8 cellular contexts compared by ENCODE assay signal in the genomic region with DNA sequence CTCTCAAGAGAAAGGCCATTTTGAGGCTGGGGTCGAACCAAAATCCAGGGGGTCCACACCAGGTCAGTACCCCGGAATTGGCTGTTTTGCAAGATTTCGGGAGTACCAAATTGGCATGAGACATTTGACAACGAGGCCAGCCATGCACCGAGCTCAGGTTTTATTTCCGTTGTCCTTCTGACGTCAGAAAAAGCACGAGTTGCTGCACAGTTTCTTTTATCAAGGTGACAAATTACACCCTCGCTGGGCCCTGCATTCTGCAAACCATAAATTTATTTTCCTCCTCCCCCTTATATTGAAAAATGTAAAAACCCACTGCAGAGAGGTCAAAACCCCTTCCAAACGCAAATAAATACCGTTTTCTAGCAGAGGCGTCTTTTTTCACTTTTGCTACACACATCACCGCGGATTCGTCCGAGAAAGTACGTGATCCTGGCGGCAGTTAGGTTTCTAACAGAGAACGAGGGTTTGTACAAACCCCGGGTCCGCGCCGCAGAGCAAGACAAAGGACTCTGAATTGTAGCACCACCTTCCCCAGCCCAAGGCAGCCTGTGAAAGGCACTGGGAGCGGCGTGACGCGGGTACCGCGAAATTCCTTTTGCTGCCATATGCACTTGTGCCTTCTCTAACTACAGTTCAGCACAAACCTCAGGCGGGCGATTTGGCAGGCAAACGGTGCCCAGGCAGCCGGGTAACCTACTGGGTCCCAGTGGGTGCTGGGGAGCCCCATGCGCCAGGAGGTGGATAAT. TPM values are rescaled to one million over a fixed set of nuclear protein-coding genes. Genes with fewer than 3 reads are reported as not detected.
DNase-seq lines count a peak whose midpoint lies in the region; ATAC-seq and TF ChIP-seq lines count a peak whose summit lies in the region.

No MANE protein-coding gene starts in this region.

- H3K27ac ChIP-seq in hepatocyte, result peak overlapping the region; percentile 93

- no peaks in the 10 kb centered on the region for H3K9me3 ChIP-seq in hepatocyte (ENCODE audit: low read depth)

- H3K4me2 ChIP-seq in hepatocyte, result peak overlapping the region; percentile 95

- H3K36me3 ChIP-seq in hepatocyte (replicated peaks; ENCODE audit: insufficient read depth, low read depth), result no peaks in the 10 kb centered on the region

- peaks cover 68% of the 10 kb centered on the region for H3K79me2 ChIP-seq in hepatocyte

- DNase-seq in C1 segment of cervical spinal cord (lab: John Stamatoyannopoulos, UW) (peak in 9 of 14 donors; percentile 19 to 72 (median 42)), HT1080 (ENCODE audit: low read depth) (peak; percentile 48), amygdala (lab: John Stamatoyannopoulos, UW) (peak in 41 of 56 donors; percentile 9 to 65 (median 30)), hepatocyte (ENCODE audit: low spot score) (peak; percentile 67), renal cortical epithelial cell (ENCODE audit: low read depth) (peak; percentile 56)

- peaks cover 33% of the 10 kb centered on the region for H3K4me1 ChIP-seq in hepatocyte (ENCODE audit: insufficient read depth)

- peaks cover 7% of the 10 kb centered on the region for H4K20me1 ChIP-seq in hepatocyte (ENCODE audit: insufficient read depth, poor library complexity, severe bottlenecking)

- peak overlapping the region; percentile 46 for H2AFZ ChIP-seq in hepatocyte

- peak overlapping the region; percentile 83 for H3K4me3 ChIP-seq in hepatocyte

- WGBS in hepatocyte (ENCODE audit: low lambda C conversion rate, missing lambda C conversion rate), result under 1% methylated on average over 34 of the region's 34 CpGs

- H3K9me2 ChIP-seq in hepatocyte (replicated peaks; ENCODE audit: insufficient read depth), result no peaks in the 10 kb centered on the region

- H3K27me3 ChIP-seq in hepatocyte, result no peaks in the 10 kb centered on the region

- ATAC-seq in SK-N-SH treated with all-trans-retinoic acid at 6 μM for 48 hours (peak; percentile 71), HG02870 (IDR thresholded peaks at IDR 0.05; ENCODE audit: unreplicated experiment) (no peak), HG03432 (IDR thresholded peaks at IDR 0.05; ENCODE audit: unreplicated experiment) (no peak)

- TF ChIP-seq CTCF in hepatocyte (IDR thresholded peaks at IDR 0.05; ENCODE audit: poor library complexity), result no peak

TF ChIP-seq in SK-N-SH treated with all-trans-retinoic acid at 6 μM for 48 hours, 23 proteins besides CTCF, POLR2A, EP300 and RAD21:
- TF ChIP-seq ISL1 (CRISPR knock-in tag; IDR thresholded peaks at IDR 0.05) (0 out of 2 replicates have a peak, but pooled peaks have one; percentile 5), CSDC2 (CRISPR knock-in tag; IDR thresholded peaks at IDR 0.05) (no peak), CSRNP3 (CRISPR knock-in tag; IDR thresholded peaks at IDR 0.05) (no peak), ZC3H10 (CRISPR knock-in tag; IDR thresholded peaks at IDR 0.05) (no peak)
- TF ChIP-seq, protein P1, sequence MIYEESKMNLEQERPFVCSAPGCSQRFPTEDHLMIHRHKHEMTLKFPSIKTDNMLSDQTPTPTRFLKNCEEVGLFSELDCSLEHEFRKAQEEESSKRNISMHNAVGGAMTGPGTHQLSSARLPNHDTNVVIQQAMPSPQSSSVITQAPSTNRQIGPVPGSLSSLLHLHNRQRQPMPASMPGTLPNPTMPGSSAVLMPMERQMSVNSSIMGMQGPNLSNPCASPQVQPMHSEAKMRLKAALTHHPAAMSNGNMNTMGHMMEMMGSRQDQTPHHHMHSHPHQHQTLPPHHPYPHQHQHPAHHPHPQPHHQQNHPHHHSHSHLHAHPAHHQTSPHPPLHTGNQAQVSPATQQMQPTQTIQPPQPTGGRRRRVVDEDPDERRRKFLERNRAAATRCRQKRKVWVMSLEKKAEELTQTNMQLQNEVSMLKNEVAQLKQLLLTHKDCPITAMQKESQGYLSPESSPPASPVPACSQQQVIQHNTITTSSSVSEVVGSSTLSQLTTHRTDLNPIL (CRISPR knock-in tag; IDR thresholded peaks at IDR 0.05; ENCODE audit: low read depth), result no peak
TF ChIP-seq in SK-N-SH treated with all-trans-retinoic acid at 6 μM for 48 hours: peak in this region for 1.

RNA-seq across cellular contexts. Expression of gene SLC38A1, which starts 1.8 kb away (rescaled TPM):
- 13.3 and 16.9 TPM in 2 replicates for total RNA-seq in HT1080 (2014; rRNA removed; shearing (Covaris generic))
- 36.8 and 45.6 TPM in 2 replicates for polyA plus RNA-seq in HT1080 (2015; cell fraction: cytosol; rRNA removed)
- 101 and 123 TPM in 2 replicates for polyA plus RNA-seq in HT1080 (2015; cell fraction: nucleus; rRNA removed)
- 86.8 and 96.1 TPM in 2 replicates for total RNA-seq in hepatocyte
- polyA plus RNA-seq in hepatocyte, result 48.2 and 54.4 TPM in 2 replicates
- 173 and 228 TPM in 2 replicates for total RNA-seq in renal cortical epithelial cell
